In the genomic region with DNA sequence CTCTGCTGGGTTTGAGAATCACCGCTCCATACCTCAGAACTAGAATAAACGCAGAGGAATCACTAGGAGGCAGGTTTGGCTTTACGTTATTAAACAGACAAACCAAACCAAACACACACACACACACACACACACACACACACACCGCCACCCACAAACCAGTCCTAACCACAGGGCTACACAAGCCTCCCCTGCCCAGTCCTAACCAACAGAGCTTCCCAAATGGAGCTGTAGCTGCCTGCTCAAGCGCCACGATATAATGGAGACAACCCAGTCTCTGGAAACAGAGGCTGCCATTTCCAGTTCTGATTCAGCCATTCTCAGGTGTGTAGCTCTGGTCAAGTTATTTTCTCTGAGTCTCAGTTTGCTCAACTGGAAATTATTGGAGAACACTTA, we compare ENCODE assay signal across 15 cellular contexts.
"Had no signal": no experiment of that assay in that cellular context is flagged by ENCODE, and none has a peak within 500 bp of the region (broad histone marks: within the 10 kb centered on the region; RNA-seq: fewer than 3 reads in every experiment).

No MANE protein-coding gene starts in this region.

- H3K27ac ChIP-seq: epithelial cell of prostate, esophagus squamous epithelium, right atrium auricular region had no signal

- H3K4me1 ChIP-seq: right atrium auricular region had no signal

- H3K4me3 ChIP-seq: esophagus squamous epithelium, mucosa of descending colon, right atrium auricular region had no signal

- H3K9me3 ChIP-seq: esophagus squamous epithelium, mucosa of descending colon, right atrium auricular region had no signal

- DNase-seq: cerebellar nuclear complex; effector memory CD8-positive, alpha-beta T cell; esophagus squamous epithelium; foreskin fibroblast; hippocampal formation; left colon; mucosa of descending colon; naive thymus-derived CD8-positive, alpha-beta T cell; small intestine; stimulated activated CD4-positive, alpha-beta T cell treated with anti-CD3 and anti-CD28 coated beads, Interleukin-2, amount 100 ng/mL, for 48 hours; stimulated activated naive CD4-positive, alpha-beta T cell treated with Interleukin-2 at 50 U/mL for 16 hours; trophoblast cell had no signal

- H3K36me3 ChIP-seq: esophagus squamous epithelium, right atrium auricular region had no signal

- H3K27me3 ChIP-seq: esophagus squamous epithelium, right atrium auricular region had no signal

- ATAC-seq: effector memory CD8-positive, alpha-beta T cell; left colon; mucosa of descending colon; naive thymus-derived CD8-positive, alpha-beta T cell had no signal

- FAIRE-seq: colon, small intestine had no signal
